In the genomic region with DNA sequence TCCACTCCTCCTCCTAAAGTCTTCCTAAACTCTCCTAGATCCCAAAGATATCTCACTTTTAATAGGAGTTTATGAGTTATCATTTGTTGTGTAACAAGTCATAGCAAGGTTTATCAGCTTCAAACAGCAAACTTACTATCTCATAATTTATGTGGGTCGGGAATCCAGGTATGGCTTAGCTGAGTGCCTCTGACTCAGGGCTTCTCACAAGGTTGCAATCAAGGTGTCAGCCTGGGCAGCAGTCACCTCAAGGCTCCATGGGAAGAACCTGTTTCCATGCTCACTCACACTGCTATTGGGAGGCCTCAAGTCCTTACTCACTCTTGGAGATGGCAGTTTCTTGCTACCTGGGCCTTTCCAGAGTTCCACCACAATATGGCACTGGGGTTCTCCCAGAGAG, we compare ENCODE assay signal across 7 cellular contexts.
"Had no signal": no experiment of that assay in that cellular context is flagged by ENCODE, and none has a peak within 500 bp of the region (broad histone marks: within the 10 kb centered on the region; RNA-seq: fewer than 3 reads in every experiment).

No MANE protein-coding gene starts in this region.

- H2AFZ ChIP-seq: GM23248 had no signal

- H3K36me3 ChIP-seq: HAP-1 had no signal

- H3K4me3 Mint-ChIP-seq: HFFc6 had no signal

- H3K4me1 ChIP-seq: HAP-1 had no signal

- H3K9ac ChIP-seq: GM23248 had no signal

- H3K4me3 ChIP-seq: GM23248, HAP-1, K562 had no signal

- DNase-seq: GM23248, GOT3, H7, HFFc6, IMR-90 had no signal

- H3K9me3 ChIP-seq: HAP-1 had no signal

- H3K27ac ChIP-seq: GM23248 had no signal

- H3K9me3 Mint-ChIP-seq: HFFc6 had no signal

- H3K27ac Mint-ChIP-seq: HFFc6 had no signal
